27 cellular contexts compared by ENCODE assay signal in the genomic region with DNA sequence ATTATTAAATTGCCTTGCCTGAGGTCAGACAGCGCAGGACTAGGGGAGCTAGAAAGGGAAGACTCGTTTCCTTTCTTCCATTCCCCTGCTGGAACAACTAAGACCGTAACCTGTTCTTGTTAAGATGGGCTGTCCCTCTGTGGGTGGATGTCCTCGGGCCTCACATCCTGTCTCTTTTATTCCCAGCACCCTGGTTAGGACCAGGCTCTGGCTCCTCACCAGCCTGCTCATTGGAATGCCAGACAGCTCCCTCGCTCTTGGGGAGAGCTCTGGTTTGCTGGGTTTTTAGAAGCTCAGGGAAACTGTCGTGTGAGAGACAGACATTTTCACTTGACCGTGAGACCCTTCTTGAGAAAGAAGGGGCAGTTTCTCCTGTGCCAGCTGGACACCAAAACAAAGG. TPM values are rescaled to one million over a fixed set of nuclear protein-coding genes. Genes with fewer than 3 reads are reported as not detected.
DNase-seq lines count a peak whose midpoint lies in the region; ATAC-seq and TF ChIP-seq lines count a peak whose summit lies in the region.
"Had no signal": no experiment of that assay in that cellular context is flagged by ENCODE, and none has a peak within 500 bp of the region (broad histone marks: within the 10 kb centered on the region; RNA-seq: fewer than 3 reads in every experiment).

No MANE protein-coding gene starts in this region.

- POLR2A ChIA-PET in MCF 10A (lab: Yijun Ruan, JAX), result no interaction called here
- POLR2A ChIA-PET in naive thymus-derived CD8-positive, alpha-beta T cell (lab: Charles Lee), result no interaction called here

- peak in 1 of 2 donors; percentile 75 for DNase-seq in breast epithelium (ENCODE audit: low spot score in 2 of 2)
- no peak for DNase-seq in MCF 10A (ENCODE audit: unreplicated experiment)
- DNase-seq in hepatocyte (ENCODE audit: low spot score), result no peak
- peak; percentile 14 for DNase-seq in pons (ENCODE audit: low spot score)
- no peak for DNase-seq in upper lobe of right lung
- no peak for DNase-seq in naive thymus-derived CD8-positive, alpha-beta T cell
- DNase-seq in AG20443 (ENCODE audit: low spot score), result no peak
- DNase-seq in cerebellar cortex (ENCODE audit: low spot score), result no peak
- DNase-seq: 8988T; activated CD4-positive, alpha-beta T cell treated with anti-CD3 and anti-CD28 coated beads for 1 hour; activated CD8-positive, alpha-beta T cell treated with anti-CD3 and anti-CD28 coated beads for 36 hours; BE2C; CD8-positive, alpha-beta memory T cell; dermis blood vessel endothelial cell; MG63; SK-N-SH; stimulated activated naive CD8-positive, alpha-beta T cell treated with anti-CD3 and anti-CD28 coated beads, Interleukin-15, Interleukin-2, amounts not matched to agents 100 U/mL and 50 U/mL, for 24 hours had no signal

- TF ChIP-seq POLR2A in breast epithelium (IDR thresholded peaks at IDR 0.05), result no peak

- H3K4me3 ChIP-seq in breast epithelium (no peak overlapping the region), hepatocyte (no peak overlapping the region), upper lobe of right lung (no peak overlapping the region)
- H3K4me3 ChIP-seq: gastroesophageal sphincter, K562, MG63 had no signal

- no peak overlapping the region for H3K4me3 Mint-ChIP-seq in MCF 10A (ENCODE audit: unreplicated experiment)
- no peak overlapping the region for H3K4me3 Mint-ChIP-seq in naive thymus-derived CD8-positive, alpha-beta T cell
- H3K4me3 Mint-ChIP-seq: activated CD8-positive, alpha-beta T cell treated with anti-CD3 and anti-CD28 coated beads for 36 hours; activated naive CD4-positive, alpha-beta T cell treated with anti-CD3 and anti-CD28 coated beads, Interleukin-2, amount 50 U/mL, for 24 hours; CD8-positive, alpha-beta memory T cell; T-helper 1 cell treated with Interleukin-12 subunit alpha and Interleukin-12 subunit beta and Interleukin-4 antibody, amounts not matched to agents 30 μg/mL and 1 μg/mL, for 36 hours had no signal

- 82% methylated on average over 7 of the region's 7 CpGs for WGBS in hepatocyte (ENCODE audit: low lambda C conversion rate, missing lambda C conversion rate)

- CTCF ChIA-PET in MCF 10A (lab: Yijun Ruan, JAX), result interaction anchor here (0.6 to 0.8 kb wide), 2 partner anchors 344 to 1186 kb away, joined by 3 read pairs; no protein-coding TSS in a partner anchor

- H3K27me3 ChIP-seq in breast epithelium, result no peaks in the 10 kb centered on the region
- H3K27me3 ChIP-seq in hepatocyte, result no peaks in the 10 kb centered on the region
- H3K27me3 ChIP-seq in upper lobe of right lung, result no peaks in the 10 kb centered on the region
- H3K27me3 ChIP-seq: BE2C, gastroesophageal sphincter, MG63 had no signal

- no peaks in the 10 kb centered on the region for H3K9me2 ChIP-seq in hepatocyte (replicated peaks; ENCODE audit: insufficient read depth)
- H3K9me2 ChIP-seq: SK-N-SH had no signal

- H3K4me1 Mint-ChIP-seq in MCF 10A (ENCODE audit: insufficient read depth, unreplicated experiment), result peaks cover 11% of the 10 kb centered on the region
- peaks cover 0 to 6% (median 0%) of the 10 kb centered on the region in 4 donors for H3K4me1 Mint-ChIP-seq in naive thymus-derived CD8-positive, alpha-beta T cell
- H3K4me1 Mint-ChIP-seq: activated naive CD4-positive, alpha-beta T cell treated with anti-CD3 and anti-CD28 coated beads, Interleukin-2, amount 50 U/mL, for 24 hours; CD8-positive, alpha-beta memory T cell had no signal

- no peaks in the 10 kb centered on the region for H3K79me2 ChIP-seq in hepatocyte

- H2AFZ ChIP-seq in hepatocyte, result no peak overlapping the region

- no TSS peak for BruUV-seq in MCF 10A (replicated peaks; lab: Mats Ljungman, UMichigan)

- ATAC-seq in upper lobe of right lung, result no peak
- ATAC-seq in naive thymus-derived CD8-positive, alpha-beta T cell, result no peak
- ATAC-seq: activated CD8-positive, alpha-beta T cell treated with anti-CD3 and anti-CD28 coated beads for 36 hours; HCT116; K562; stimulated activated naive CD8-positive, alpha-beta T cell treated with anti-CD3 and anti-CD28 coated beads, Interleukin-15, Interleukin-2, amounts not matched to agents 100 U/mL and 50 U/mL, for 24 hours had no signal

- H3K27ac Mint-ChIP-seq in MCF 10A (ENCODE audit: low read depth, unreplicated experiment), result no peak overlapping the region
- no peak overlapping the region for H3K27ac Mint-ChIP-seq in naive thymus-derived CD8-positive, alpha-beta T cell
- H3K27ac Mint-ChIP-seq: activated CD8-positive, alpha-beta T cell treated with anti-CD3 and anti-CD28 coated beads for 36 hours; activated naive CD4-positive, alpha-beta T cell treated with anti-CD3 and anti-CD28 coated beads, Interleukin-2, amount 50 U/mL, for 24 hours; activated T-helper 2 cell treated with anti-CD3 and anti-CD28 coated beads, Interferon-gamma antibody, Interleukin-2, Interleukin-4, amounts not matched to agents 10 μg/mL and 5 μg/mL and 100 μg/mL, durations not matched to agents 14 hours and 24 hours and 36 hours; CD8-positive, alpha-beta memory T cell; T-helper 1 cell treated with Interleukin-12 subunit alpha and Interleukin-12 subunit beta and Interleukin-4 antibody, amounts not matched to agents 30 μg/mL and 1 μg/mL, for 36 hours had no signal

- intact Hi-C loops in breast epithelium (cut with DNase I; ENCODE audit: low total_unique reads), result no loop called here
- intact Hi-C loops in MCF 10A (cut with micrococcal nuclease), result no loop called here
- intact Hi-C loops in upper lobe of right lung (cut with DNase I), result no loop called here

- TF ChIP-seq CTCF in breast epithelium (IDR thresholded peaks at IDR 0.05) (no peak), MCF 10A (IDR thresholded peaks at IDR 0.05; ENCODE audit: unreplicated experiment) (no peak), hepatocyte (IDR thresholded peaks at IDR 0.05; ENCODE audit: poor library complexity) (no peak), upper lobe of right lung (IDR thresholded peaks at IDR 0.05) (no peak)

- H3K4me2 ChIP-seq in hepatocyte, result no peak overlapping the region
- H3K4me2 ChIP-seq: SK-N-SH had no signal

- H3K27me3 Mint-ChIP-seq in MCF 10A (ENCODE audit: insufficient read depth, unreplicated experiment), result no peaks in the 10 kb centered on the region
- peaks cover 6 to 45% (median 11%) of the 10 kb centered on the region in 5 donors for H3K27me3 Mint-ChIP-seq in naive thymus-derived CD8-positive, alpha-beta T cell

- H3K9me3 Mint-ChIP-seq in MCF 10A (ENCODE audit: unreplicated experiment), result no peaks in the 10 kb centered on the region
- H3K9me3 Mint-ChIP-seq in naive thymus-derived CD8-positive, alpha-beta T cell, result peaks cover 0 to 2% (median 0%) of the 10 kb centered on the region in 9 donors
- H3K9me3 Mint-ChIP-seq: activated CD8-positive, alpha-beta T cell treated with anti-CD3 and anti-CD28 coated beads for 36 hours; activated T-helper 2 cell treated with anti-CD3 and anti-CD28 coated beads, Interferon-gamma antibody, Interleukin-2, Interleukin-4, amounts not matched to agents 10 μg/mL and 5 μg/mL and 100 μg/mL, durations not matched to agents 14 hours and 24 hours and 36 hours; CD8-positive, alpha-beta memory T cell; T-helper 1 cell treated with Interleukin-12 subunit alpha and Interleukin-12 subunit beta and Interleukin-4 antibody, amounts not matched to agents 30 μg/mL and 1 μg/mL, for 36 hours had no signal

- no peaks in the 10 kb centered on the region for H3K36me3 ChIP-seq in breast epithelium
- H3K36me3 ChIP-seq in hepatocyte (replicated peaks; ENCODE audit: insufficient read depth, low read depth), result no peaks in the 10 kb centered on the region
- H3K36me3 ChIP-seq in upper lobe of right lung, result no peaks in the 10 kb centered on the region
- H3K36me3 ChIP-seq: BE2C, gastroesophageal sphincter, MG63 had no signal

- H3K27ac ChIP-seq in breast epithelium (peak overlapping the region; percentile 89 to 90), hepatocyte (peak overlapping the region; percentile 64), upper lobe of right lung (peak overlapping the region; percentile 34)

- H3K9me3 ChIP-seq in breast epithelium, result no peaks in the 10 kb centered on the region
- no peaks in the 10 kb centered on the region for H3K9me3 ChIP-seq in hepatocyte (ENCODE audit: low read depth)
- H3K9me3 ChIP-seq in upper lobe of right lung, result no peaks in the 10 kb centered on the region
- H3K9me3 ChIP-seq: BE2C, gastroesophageal sphincter, MG63, SK-N-SH had no signal

- H4K20me1 ChIP-seq in hepatocyte (ENCODE audit: insufficient read depth, poor library complexity, severe bottlenecking), result no peaks in the 10 kb centered on the region

- H3K36me3 Mint-ChIP-seq in MCF 10A (ENCODE audit: insufficient read depth, unreplicated experiment), result no peaks in the 10 kb centered on the region
- no peaks in the 10 kb centered on the region for H3K36me3 Mint-ChIP-seq in naive thymus-derived CD8-positive, alpha-beta T cell
- H3K36me3 Mint-ChIP-seq: activated naive CD4-positive, alpha-beta T cell treated with anti-CD3 and anti-CD28 coated beads, Interleukin-2, amount 50 U/mL, for 24 hours; CD8-positive, alpha-beta memory T cell had no signal

- peaks cover 5 to 14% of the 10 kb centered on the region in 2 donors for H3K4me1 ChIP-seq in breast epithelium
- H3K4me1 ChIP-seq in hepatocyte (ENCODE audit: insufficient read depth), result peaks cover 7% of the 10 kb centered on the region
- H3K4me1 ChIP-seq in upper lobe of right lung, result peaks cover 53% of the 10 kb centered on the region
- H3K4me1 ChIP-seq: BE2C had no signal

RNA-seq across cellular contexts. Expression of gene HABP2, which starts 58.1 kb away (rescaled TPM):
- under 1 TPM in 2 of 3 donors, not detected in 1; 0.29 to 0.66 TPM for total RNA-seq in breast epithelium
- total RNA-seq in MCF 10A (2022), result not detected in 2 replicates
- 102 and 109 TPM in 2 replicates for total RNA-seq in hepatocyte
- 48.3 and 55.1 TPM in 2 replicates for polyA plus RNA-seq in hepatocyte
- total RNA-seq in upper lobe of right lung, result 3.6 TPM
- not detected for total RNA-seq in naive thymus-derived CD8-positive, alpha-beta T cell
- not detected for polyA plus RNA-seq in naive thymus-derived CD8-positive, alpha-beta T cell
- total RNA-seq: activated CD8-positive, alpha-beta T cell treated with anti-CD3 and anti-CD28 coated beads for 36 hours; activated T-helper 2 cell treated with anti-CD3 and anti-CD28 coated beads, Interferon-gamma antibody, Interleukin-2, Interleukin-4, amounts not matched to agents 10 μg/mL and 5 μg/mL and 100 μg/mL, durations not matched to agents 14 hours and 24 hours and 36 hours; CD8-positive, alpha-beta memory T cell; fibroblast of lung; gastroesophageal sphincter; OCI-LY7; posterior vena cava had no signal
- polyA plus RNA-seq: CD8-positive, alpha-beta memory T cell; fibroblast of lung; K562; keratinocyte; SK-N-SH had no signal

Comparison
In these comparisons a context has a peak if more than half of its experiments do, and no peak if none do; other contexts are left out.
1. H3K27ac ChIP-seq: peak in every context shown above with its lines; median percentile 90 in breast epithelium; 64 in hepatocyte; 34 in upper lobe of right lung.
2. RNA of gene HABP2, which starts 58.1 kb away (total RNA-seq): 102 to 109 TPM in hepatocyte; 3.6 TPM in upper lobe of right lung (single experiment), 0.29 to 0.66 TPM in breast epithelium, not detected in MCF 10A and not detected in naive thymus-derived CD8-positive, alpha-beta T cell; every median in the first group is over 10 times any median in the second.